In the genomic region with DNA sequence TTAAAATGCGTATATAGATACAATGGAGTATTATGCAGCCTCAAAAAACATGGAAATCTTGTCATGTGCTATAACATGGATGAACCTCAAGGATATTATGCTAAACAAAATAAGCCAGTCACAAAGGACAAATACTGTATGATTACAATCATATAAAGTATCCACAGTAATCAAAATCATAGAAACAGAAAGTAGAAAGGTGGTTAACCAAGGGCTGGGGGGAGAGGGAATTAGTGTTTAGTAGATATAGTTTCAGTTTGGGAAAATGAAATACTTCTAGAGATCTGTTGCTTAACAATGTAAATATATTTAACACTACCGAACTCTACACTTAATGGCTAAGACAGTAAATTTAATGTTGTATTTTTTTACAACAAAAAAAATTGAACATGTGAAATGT, we compare ENCODE assay signal across 26 cellular contexts. TPM values are rescaled to one million over a fixed set of nuclear protein-coding genes. Genes with fewer than 3 reads are reported as not detected.
A peak's percentile ranks its signal among the peaks of the same experiment; 100 is the strongest.
DNase-seq lines count a peak whose midpoint lies in the region; ATAC-seq, FAIRE-seq and TF ChIP-seq lines count a peak whose summit lies in the region.
"Had no signal": no experiment of that assay in that cellular context is flagged by ENCODE, and none has a peak within 500 bp of the region (broad histone marks: within the 10 kb centered on the region; RNA-seq: fewer than 3 reads in every experiment).

No MANE protein-coding gene starts in this region.

- no peak overlapping the region for H3K4me3 Mint-ChIP-seq in activated T-cell treated with anti-CD3 and anti-CD28 coated beads, Interleukin-2, amount 50 U/mL, for 4 hours
- H3K4me3 Mint-ChIP-seq in natural killer cell: peak overlapping the region; percentile 72
- H3K4me3 Mint-ChIP-seq: WTC11 had no signal

- TF ChIP-seq EP300 in GM12878 (IDR thresholded peaks at IDR 0.05; ENCODE audit: borderline replicate concordance in 1 of 2, control insufficient read depth in 1 of 2, low read depth in 2 of 2, low read length in 2 of 2): no peak

- WGBS in GM12878 (ENCODE audit: insufficient coverage, insufficient replicate concordance, low lambda C conversion rate, missing lambda C conversion rate): 97% methylated on average over 2 of the region's 2 CpGs

- peak overlapping the region; percentile 57 to 76 for H3K27ac Mint-ChIP-seq in natural killer cell

- no TSS peak for BruUV-seq in GM12878 (replicated peaks; lab: Mats Ljungman, UMichigan)

- H3K9ac ChIP-seq in GM12878 (ENCODE audit: control insufficient read depth, insufficient read depth, low read length): no peak overlapping the region
- H3K9ac ChIP-seq: GM23248 had no signal

- H3K36me3 ChIP-seq in GM12878 (ENCODE audit: control insufficient read depth in 2 of 2, insufficient read depth in 2 of 2, low read length in 1 of 2): no peaks in the 10 kb centered on the region
- H3K36me3 ChIP-seq: brain microvascular endothelial cell, ovary, tibial nerve had no signal

- SMC1A ChIA-PET in GM12878 (lab: Charles Lee; ENCODE audit: uncharacterized antibody, unreplicated experiment): interaction anchor here (1.5 kb wide), 1 partner anchor 10 kb away, joined by 6 read pairs; no protein-coding TSS in a partner anchor

- TF ChIP-seq CTCF in GM12878 (IDR thresholded peaks at IDR 0.05 in 2 of 3, conservative IDR thresholded peaks at IDR 0.05 in 1 of 3; ENCODE audit: control insufficient read depth in 2 of 3, extremely low read depth in 1 of 3, insufficient read depth in 1 of 3, low read depth in 3 of 3, low read length in 3 of 3) (no peak), natural killer cell (IDR thresholded peaks at IDR 0.05) (no peak)

- no peaks in the 10 kb centered on the region; the same call in 2 of the 3 replicates for H3K9me3 ChIP-seq in GM12878 (replicated peaks; ENCODE audit: control insufficient read depth, insufficient read depth, low read length)
- H3K9me3 ChIP-seq: ovary, tibial nerve had no signal

- POLR2A ChIA-PET in GM12878 (lab: Charles Lee): interaction anchor here (1.8 kb wide), 1 partner anchor 126 kb away, joined by 4 read pairs; no protein-coding TSS in a partner anchor

- TF ChIP-seq POLR2A in GM12878 (IDR thresholded peaks at IDR 0.05; ENCODE audit: low read depth, low read length): no peak

- H2AFZ ChIP-seq in GM12878 (ENCODE audit: control insufficient read depth, low read depth, low read length): no peak overlapping the region
- H2AFZ ChIP-seq: GM23248 had no signal

- H3K4me1 Mint-ChIP-seq in activated T-cell treated with anti-CD3 and anti-CD28 coated beads, Interleukin-2, amount 50 U/mL, for 4 hours (ENCODE audit: low read depth): peaks cover 78% of the 10 kb centered on the region
- peaks cover 81 to 86% of the 10 kb centered on the region in 2 donors for H3K4me1 Mint-ChIP-seq in natural killer cell

- in situ Hi-C loops in GM12878 (cut with MboI): loop anchor here (10.0 kb wide), 1 partner anchor 459 kb away; no protein-coding TSS in a partner anchor

- no peak for DNase-seq in activated T-cell treated with anti-CD3 and anti-CD28 coated beads, Interleukin-2, amount 50 U/mL, for 4 hours
- DNase-seq in activated T-cell treated with anti-CD3 and anti-CD28 coated beads, Interleukin-2, amount 50 U/mL, for 1 hour: no peak
- DNase-seq in GM19239 (ENCODE audit: insufficient read length, low spot score) (no peak), GM12878 (ENCODE audit: low read depth, low spot score) (no peak), natural killer cell (no peak), NCI-H2196 (lab: John Stamatoyannopoulos, UW; ENCODE audit: unreplicated experiment) (no peak), SIG-M5 treated with dmso at 0.1 percent for 504 hours (lab: John Stamatoyannopoulos, UW; ENCODE audit: unreplicated experiment) (no peak)
- DNase-seq: activated CD4-positive, alpha-beta T cell treated with anti-CD3 and anti-CD28 coated beads, Interleukin-2, amount 50 U/mL, for 48 hours; activated effector memory CD4-positive, alpha-beta T cell treated with Interleukin-2 at 50 U/mL for 16 hours; brain microvascular endothelial cell; EL; GM23248; head of caudate nucleus; KBM-7; MM.1S; NCI-H1436 treated with DMSO at 0.1 percent for 48 hours; NCI-H524; ovary; retina; SHP77 had no signal

- H3K4me3 ChIP-seq in GM12878: no peak overlapping the region
- H3K4me3 ChIP-seq: GM23248, ovary, skin epidermis, tibial nerve had no signal

- intact Hi-C loops in GM12878 (cut with micrococcal nuclease; ENCODE audit: unreplicated experiment): no loop called here
- intact Hi-C loops in natural killer cell (cut with micrococcal nuclease): no loop called here

- RAD21 ChIA-PET in GM12878 (lab: Charles Lee; ENCODE audit: unreplicated experiment): no interaction called here

- FAIRE-seq in GM19239 (lab: Jason Lieb, UNC): peak; percentile 31
- FAIRE-seq in GM12878 (lab: Jason Lieb, UNC): no peak
- FAIRE-seq: GM12891 had no signal

- peaks cover 2% of the 10 kb centered on the region; the same call in 1 of the 2 replicates for H3K4me1 ChIP-seq in GM12878 (ENCODE audit: control insufficient read depth, insufficient read depth, low read length)

- H3K4me2 ChIP-seq in GM12878 (ENCODE audit: control insufficient read depth, insufficient read depth): no peak overlapping the region

- no peaks in the 10 kb centered on the region for H3K27me3 Mint-ChIP-seq in activated T-cell treated with anti-CD3 and anti-CD28 coated beads, Interleukin-2, amount 50 U/mL, for 4 hours (ENCODE audit: low read depth)
- H3K27me3 Mint-ChIP-seq in natural killer cell (ENCODE audit: low read depth in 2 of 2): no peaks in the 10 kb centered on the region

- no peak overlapping the region for H3K27ac ChIP-seq in GM12878 (ENCODE audit: control insufficient read depth, insufficient read depth)
- H3K27ac ChIP-seq: brain microvascular endothelial cell, GM23248, ovary, skin epidermis, tibial nerve had no signal

- no peaks in the 10 kb centered on the region for H3K9me3 Mint-ChIP-seq in activated T-cell treated with anti-CD3 and anti-CD28 coated beads, Interleukin-2, amount 50 U/mL, for 4 hours
- H3K9me3 Mint-ChIP-seq in natural killer cell: no peaks in the 10 kb centered on the region

- peaks cover 73% of the 10 kb centered on the region for H3K79me2 ChIP-seq in GM12878 (ENCODE audit: control insufficient read depth, insufficient read depth, low read length)

- TF ChIP-seq RAD21 in GM12878 (IDR thresholded peaks at IDR 0.05; ENCODE audit: insufficient read depth, low read depth, low read length): no peak

- H3K36me3 Mint-ChIP-seq in activated T-cell treated with anti-CD3 and anti-CD28 coated beads, Interleukin-2, amount 50 U/mL, for 4 hours (ENCODE audit: insufficient read depth): peaks cover 8% of the 10 kb centered on the region
- H3K36me3 Mint-ChIP-seq in natural killer cell: peaks cover 1% of the 10 kb centered on the region

- H3K27me3 ChIP-seq in GM12878 (replicated peaks in 1 of 2; ENCODE audit: control insufficient read depth in 2 of 2, insufficient read depth in 2 of 2, low read length in 1 of 2): no peaks in the 10 kb centered on the region
- H3K27me3 ChIP-seq: brain microvascular endothelial cell, ovary, tibial nerve had no signal

- CTCF ChIA-PET in GM12878 (lab: Yijun Ruan, JAX): interaction anchor here (2.0 kb wide), 1 partner anchor 202 kb away, joined by 11 read pairs; no protein-coding TSS in a partner anchor

- peak; percentile 57 to 69 for ATAC-seq in activated T-cell treated with anti-CD3 and anti-CD28 coated beads, Interleukin-2, amount 50 U/mL, for 4 hours
- ATAC-seq in GM12878: 0 out of 3 replicates have a peak, but pooled peaks have one; percentile 3
- peak; percentile 63 to 74 (median 66) for ATAC-seq in natural killer cell
- no peak for ATAC-seq in GM21367 (IDR thresholded peaks at IDR 0.05; ENCODE audit: unreplicated experiment)
- ATAC-seq: Panc1, WTC11 had no signal

- no peaks in the 10 kb centered on the region for H4K20me1 ChIP-seq in GM12878 (ENCODE audit: control insufficient read depth, insufficient read depth)

TF ChIP-seq in GM12878, 131 proteins besides CTCF, POLR2A, EP300 and RAD21 (continues in another document):
- TF ChIP-seq NKRF (conservative IDR thresholded peaks at IDR 0.05) (no peak), ZNF274 (IDR thresholded peaks at IDR 0.05; ENCODE audit: insufficient read depth, insufficient read length) (no peak)

RNA-seq across cellular contexts. Expression of gene TOP2B, which starts 9.0 kb away (rescaled TPM):
- 10 to 100 TPM; 71.2 to 73.2 (median 71.7) TPM for total RNA-seq in activated T-cell treated with anti-CD3 and anti-CD28 coated beads, Interleukin-2, amount 50 U/mL, for 4 hours
- total RNA-seq in GM12878 (2013; cell fraction: nucleolus; rRNA removed): 273 and 283 TPM in 2 replicates
- total RNA-seq in GM12878 (2014; rRNA removed) (89.9 and 113 TPM in 2 replicates), GM12878 (2014; rRNA removed; fragmentation: Illumina TruSeq; extraction: Trizol) (130 and 138 TPM in 2 replicates), GM12878 (2021) (111 and 116 TPM in 2 replicates), natural killer cell (100 to 1,000 TPM; 126 to 180 (median 152) TPM)
- polyA plus RNA-seq in GM12878 (2011; ENCODE audit: low read depth): 54.1 TPM
- polyA plus RNA-seq in GM12878 (2011; rRNA removed) (119 and 187 TPM in 2 replicates), GM12878 (2014; fragmentation: Illumina TruSeq; extraction: Trizol) (134 and 183 TPM in 2 replicates), GM12878 (2014; fragmentation: Nextera tagmentation; extraction: Ambion mirVana) (10 to 100 TPM; 34.2 to 57.5 TPM), GM12878 (2014; rRNA removed) (68.2 and 76.8 TPM in 2 replicates), GM12878 (2016; fragmentation: Nextera tagmentation; extraction: Ambion mirVana) (10 to 100 TPM; 28.6 to 69.9 TPM)
- 23.5 and 32.6 TPM in 2 replicates for polyA plus RNA-seq in GM12878 (2011; cell fraction: cytosol; rRNA removed)
- 63.5 and 80.6 TPM in 2 replicates for polyA plus RNA-seq in GM12878 (2011; cell fraction: nucleus; rRNA removed)
- 65.7 and 75.4 TPM in 2 replicates for polyA plus RNA-seq in GM12878 (2012)
- polyA minus RNA-seq in GM12878 (2011; rRNA and poly(A)+ RNA removed): 53.8 and 72.5 TPM in 2 replicates
- 34.5 and 41.5 TPM in 2 replicates for polyA minus RNA-seq in GM12878 (2011; cell fraction: cytosol; rRNA and poly(A)+ RNA removed)
- 59.5 and 79.5 TPM in 2 replicates for polyA minus RNA-seq in GM12878 (2011; cell fraction: nucleus; rRNA and poly(A)+ RNA removed)
